24 cellular contexts compared by ENCODE assay signal in the genomic region with DNA sequence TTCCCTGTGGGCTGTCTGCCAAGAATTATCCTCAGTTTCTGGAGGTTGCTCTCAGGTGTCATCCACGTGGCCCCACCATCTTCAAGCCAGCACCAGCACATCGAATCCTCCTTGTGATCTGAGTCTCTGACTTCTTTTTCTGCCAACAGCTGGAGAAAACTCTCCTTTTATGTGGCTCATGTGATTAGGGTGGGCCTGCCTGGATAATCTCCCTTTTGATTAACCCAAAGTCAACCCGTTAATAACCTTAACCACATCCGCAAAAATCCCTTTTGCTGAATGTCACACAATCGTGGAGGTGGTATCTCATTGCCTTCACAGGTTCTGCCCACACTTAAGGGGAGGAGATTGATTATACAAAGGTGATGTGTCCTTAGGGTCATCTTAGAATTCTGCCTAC.
DNase-seq lines count a peak whose midpoint lies in the region; ATAC-seq, FAIRE-seq and TF ChIP-seq lines count a peak whose summit lies in the region.
"Had no signal": no experiment of that assay in that cellular context is flagged by ENCODE, and none has a peak within 500 bp of the region (broad histone marks: within the 10 kb centered on the region; RNA-seq: fewer than 3 reads in every experiment).

No MANE protein-coding gene starts in this region.

- POLR2A ChIA-PET in A549 (lab: Yijun Ruan, JAX) = no interaction called here
- POLR2A ChIA-PET in CD4-positive, alpha-beta T cell (lab: Charles Lee) = no interaction called here

- CTCF ChIA-PET in A549 (lab: Yijun Ruan, JAX) = interaction anchor here (0.6 to 1.1 kb wide), 3 partner anchors 11 to 220 kb away, joined by 3 read pairs; no protein-coding TSS in a partner anchor
- CTCF ChIA-PET in CD4-positive, alpha-beta T cell (lab: Charles Lee) = no interaction called here

- no peak for TF ChIP-seq RAD21 in A549 (conservative IDR thresholded peaks at IDR 0.05 in 1 of 2, IDR thresholded peaks at IDR 0.05 in 1 of 2)

- TF ChIP-seq POLR2A in A549 (IDR thresholded peaks at IDR 0.05; ENCODE audit: low read length) = no peak

- no peaks in the 10 kb centered on the region for H3K27me3 Mint-ChIP-seq in CD4-positive, alpha-beta T cell
- H3K27me3 Mint-ChIP-seq: CD4-positive, alpha-beta memory T cell had no signal

- intact Hi-C loops in CD4-positive, alpha-beta T cell (cut with DNase I, micrococcal nuclease) = no loop called here

- no peaks in the 10 kb centered on the region for H3K4me1 ChIP-seq in A549
- H3K4me1 ChIP-seq: BLaER1 treated with 17β-estradiol and CSF1 and Interleukin-3, amounts not matched to agents 10 nM and 100 nM; HAP-1 had no signal

- no peaks in the 10 kb centered on the region for H3K36me3 Mint-ChIP-seq in CD4-positive, alpha-beta T cell (ENCODE audit: low read depth)
- H3K36me3 Mint-ChIP-seq: CD4-positive, alpha-beta memory T cell had no signal

- no peaks in the 10 kb centered on the region for H3K4me1 Mint-ChIP-seq in CD4-positive, alpha-beta T cell (ENCODE audit: low read depth)
- H3K4me1 Mint-ChIP-seq: CD14-positive monocyte; CD4-positive, alpha-beta memory T cell had no signal

- no peak overlapping the region for H3K27ac Mint-ChIP-seq in CD4-positive, alpha-beta T cell
- H3K27ac Mint-ChIP-seq: CD4-positive, alpha-beta memory T cell; HFFc6 had no signal

- TF ChIP-seq CTCF in A549 (IDR thresholded peaks at IDR 0.05) = no peak
- no peak for TF ChIP-seq CTCF in CD4-positive, alpha-beta T cell (IDR thresholded peaks at IDR 0.05)

- peak; percentile 51 for FAIRE-seq in A549 (lab: Jason Lieb, UNC)
- FAIRE-seq: A204.1, G401.6, GM12892, H54 had no signal

- H3K27me3 ChIP-seq in CD4-positive, alpha-beta T cell (ENCODE audit: control insufficient read depth, insufficient read depth, low read length) = no peaks in the 10 kb centered on the region
- H3K27me3 ChIP-seq: BE2C; BLaER1 treated with 17β-estradiol and CSF1 and Interleukin-3, amounts not matched to agents 10 nM and 100 nM had no signal

- no peaks in the 10 kb centered on the region for H3K9me3 Mint-ChIP-seq in CD4-positive, alpha-beta T cell
- H3K9me3 Mint-ChIP-seq: CD4-positive, alpha-beta memory T cell; HFFc6 had no signal

- H3K27ac ChIP-seq in A549 = no peak overlapping the region
- H3K27ac ChIP-seq in CD4-positive, alpha-beta T cell (ENCODE audit: low read depth, low read length) = no peak overlapping the region
- H3K27ac ChIP-seq: 22Rv1; BLaER1 treated with 17β-estradiol and CSF1 and Interleukin-3, amounts not matched to agents 10 nM and 100 nM had no signal

- DNase-seq in A549 (ENCODE audit: low read depth in 1 of 2, low spot score in 1 of 2) = no peak
- peak; percentile 77 for DNase-seq in NCI-H82 (lab: John Stamatoyannopoulos, UW)
- DNase-seq in SW480 (ENCODE audit: low spot score) = peak; percentile 12
- DNase-seq in CD4-positive, alpha-beta T cell = no peak
- no peak for DNase-seq in NCI-H226
- DNase-seq in germinal center (ENCODE audit: low spot score) = no peak
- DNase-seq: ACHN; AML-193; BE2C; Calu3; CD4-positive, alpha-beta memory T cell; COR-L47; DMS53; DMS79 treated with DMSO at 0.1 percent for 48 hours; GOT3; HFFc6 had no signal

- no peak for TF ChIP-seq EP300 in A549 (IDR thresholded peaks at IDR 0.05)

- 59% methylated on average over 5 of the region's 5 CpGs for WGBS in A549 (ENCODE audit: missing lambda C conversion rate)

- H3K9me3 ChIP-seq in A549 = no peaks in the 10 kb centered on the region
- H3K9me3 ChIP-seq in CD4-positive, alpha-beta T cell (ENCODE audit: control insufficient read depth, low read length) = no peaks in the 10 kb centered on the region
- H3K9me3 ChIP-seq: BE2C, HAP-1 had no signal

- ATAC-seq in A549 = no peak
- ATAC-seq in CD4-positive, alpha-beta T cell (ENCODE audit: poor library complexity) = no peak

- H3K4me3 Mint-ChIP-seq in CD4-positive, alpha-beta T cell = no peak overlapping the region
- H3K4me3 Mint-ChIP-seq: CD14-positive monocyte; CD4-positive, alpha-beta memory T cell; HFFc6 had no signal

- no peak overlapping the region for H3K4me3 ChIP-seq in A549
- H3K4me3 ChIP-seq: BLaER1 treated with 17β-estradiol and CSF1 and Interleukin-3, amounts not matched to agents 10 nM and 100 nM; HAP-1 had no signal

- H3K4me2 ChIP-seq in A549 = no peak overlapping the region
- H3K4me2 ChIP-seq: BLaER1 treated with 17β-estradiol and CSF1 and Interleukin-3, amounts not matched to agents 10 nM and 100 nM had no signal

TF ChIP-seq in A549, 52 proteins besides CTCF, POLR2A, EP300 and RAD21:
- TF ChIP-seq NFE2L2 (conservative IDR thresholded peaks at IDR 0.05; ENCODE audit: low read length) (no peak), RARB (CRISPR knock-in tag; IDR thresholded peaks at IDR 0.05) (no peak), MYC (IDR thresholded peaks at IDR 0.05; ENCODE audit: borderline replicate concordance, low read length) (no peak), CBX8 (IDR thresholded peaks at IDR 0.05) (no peak), MAZ (IDR thresholded peaks at IDR 0.05; ENCODE audit: borderline replicate concordance, low read depth, low read length) (no peak), CHD2 (IDR thresholded peaks at IDR 0.05; ENCODE audit: low read length, partially characterized antibody) (no peak), SMC3 (IDR thresholded peaks at IDR 0.05) (no peak), PBX3 (IDR thresholded peaks at IDR 0.05) (no peak), NR3C1 (IDR thresholded peaks at IDR 0.05) (no peak), HOXA7 (CRISPR knock-in tag; IDR thresholded peaks at IDR 0.05) (no peak), JUN (IDR thresholded peaks at IDR 0.05) (no peak), RCOR1 (IDR thresholded peaks at IDR 0.05; ENCODE audit: low read depth, low read length) (no peak), EHMT2 (IDR thresholded peaks at IDR 0.05; ENCODE audit: low read depth) (no peak), CHD4 (IDR thresholded peaks at IDR 0.05; ENCODE audit: borderline replicate concordance) (no peak), RFX5 (IDR thresholded peaks at IDR 0.05) (no peak), BHLHE40 (IDR thresholded peaks at IDR 0.05; ENCODE audit: low read depth, low read length) (no peak), EHF (CRISPR knock-in tag; IDR thresholded peaks at IDR 0.05) (no peak), ZC3H11A (IDR thresholded peaks at IDR 0.05) (no peak)
- TF ChIP-seq, protein P1, sequence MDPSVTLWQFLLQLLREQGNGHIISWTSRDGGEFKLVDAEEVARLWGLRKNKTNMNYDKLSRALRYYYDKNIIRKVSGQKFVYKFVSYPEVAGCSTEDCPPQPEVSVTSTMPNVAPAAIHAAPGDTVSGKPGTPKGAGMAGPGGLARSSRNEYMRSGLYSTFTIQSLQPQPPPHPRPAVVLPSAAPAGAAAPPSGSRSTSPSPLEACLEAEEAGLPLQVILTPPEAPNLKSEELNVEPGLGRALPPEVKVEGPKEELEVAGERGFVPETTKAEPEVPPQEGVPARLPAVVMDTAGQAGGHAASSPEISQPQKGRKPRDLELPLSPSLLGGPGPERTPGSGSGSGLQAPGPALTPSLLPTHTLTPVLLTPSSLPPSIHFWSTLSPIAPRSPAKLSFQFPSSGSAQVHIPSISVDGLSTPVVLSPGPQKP (IDR thresholded peaks at IDR 0.05; ENCODE audit: low read depth, low read length) = no peak

Comparison
In these comparisons a context has a peak if more than half of its experiments do, and no peak if none do; other contexts are left out.
1. DNase-seq: peak in NCI-H82 (single experiment) and SW480 (single experiment); none in A549 (0 of 2), CD4-positive, alpha-beta T cell (0 of 10), NCI-H226 (single experiment) and germinal center (single experiment).